1 cellular context compared by ENCODE assay signal in the genomic region with DNA sequence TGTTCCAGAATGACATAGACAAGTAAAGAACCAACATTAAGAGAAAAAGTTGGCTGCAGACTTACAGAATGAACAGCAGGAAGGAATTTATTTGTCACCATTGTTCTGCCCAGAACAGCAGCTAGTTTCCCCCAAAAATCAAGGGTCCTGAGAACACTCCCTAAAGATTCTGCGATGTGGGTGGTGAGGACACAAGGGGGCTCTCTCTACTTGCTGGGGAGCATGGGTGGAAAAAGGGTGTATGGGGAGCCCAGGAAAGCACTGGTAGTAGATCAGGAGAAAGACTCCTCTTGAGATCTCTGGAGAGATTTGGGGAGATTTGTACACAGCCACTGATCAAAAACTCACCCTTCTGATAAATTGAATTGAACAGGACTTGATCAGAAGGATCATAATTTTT.
TF ChIP-seq lines count a peak whose summit lies in the region.

No MANE protein-coding gene starts in this region.

TF ChIP-seq in IMR-90, 13 proteins besides CTCF, POLR2A, EP300 and RAD21 (continued from another document):
- TF ChIP-seq, protein P1, sequence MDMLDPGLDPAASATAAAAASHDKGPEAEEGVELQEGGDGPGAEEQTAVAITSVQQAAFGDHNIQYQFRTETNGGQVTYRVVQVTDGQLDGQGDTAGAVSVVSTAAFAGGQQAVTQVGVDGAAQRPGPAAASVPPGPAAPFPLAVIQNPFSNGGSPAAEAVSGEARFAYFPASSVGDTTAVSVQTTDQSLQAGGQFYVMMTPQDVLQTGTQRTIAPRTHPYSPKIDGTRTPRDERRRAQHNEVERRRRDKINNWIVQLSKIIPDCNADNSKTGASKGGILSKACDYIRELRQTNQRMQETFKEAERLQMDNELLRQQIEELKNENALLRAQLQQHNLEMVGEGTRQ (IDR thresholded peaks at IDR 0.05; ENCODE audit: low read depth, low read length) = no peak
- TF ChIP-seq, protein P2, sequence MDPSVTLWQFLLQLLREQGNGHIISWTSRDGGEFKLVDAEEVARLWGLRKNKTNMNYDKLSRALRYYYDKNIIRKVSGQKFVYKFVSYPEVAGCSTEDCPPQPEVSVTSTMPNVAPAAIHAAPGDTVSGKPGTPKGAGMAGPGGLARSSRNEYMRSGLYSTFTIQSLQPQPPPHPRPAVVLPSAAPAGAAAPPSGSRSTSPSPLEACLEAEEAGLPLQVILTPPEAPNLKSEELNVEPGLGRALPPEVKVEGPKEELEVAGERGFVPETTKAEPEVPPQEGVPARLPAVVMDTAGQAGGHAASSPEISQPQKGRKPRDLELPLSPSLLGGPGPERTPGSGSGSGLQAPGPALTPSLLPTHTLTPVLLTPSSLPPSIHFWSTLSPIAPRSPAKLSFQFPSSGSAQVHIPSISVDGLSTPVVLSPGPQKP (IDR thresholded peaks at IDR 0.05; ENCODE audit: borderline replicate concordance, low read depth, low read length) = no peak
